ENCODE assay signal across 15 cellular contexts in genomic region chr1:177255411-177255810, GRCh38.
DNase-seq lines count a peak whose midpoint lies in the region; ATAC-seq and TF ChIP-seq lines count a peak whose summit lies in the region.
"Had no signal": no experiment of that assay in that cellular context is flagged by ENCODE, and none has a peak within 500 bp of the region (broad histone marks: within the 10 kb centered on the region; RNA-seq: fewer than 3 reads in every experiment).

No MANE protein-coding gene starts in this region.

- in situ Hi-C loops in Caki2 (cut with HindIII; ENCODE audit: low pct_unique_long_range_greater_than_20kb, low sequenced_read_pairs): no loop called here

- H3K4me1 ChIP-seq in HEK293 (ENCODE audit: control insufficient read depth, insufficient read depth, low read length): peaks cover 19% of the 10 kb centered on the region
- H3K4me1 ChIP-seq: right atrium auricular region had no signal

- H3K4me1 Mint-ChIP-seq in T-cell: no peaks in the 10 kb centered on the region
- H3K4me1 Mint-ChIP-seq: natural killer cell; stimulated activated naive CD8-positive, alpha-beta T cell treated with anti-CD3 and anti-CD28 coated beads, Interleukin-15, amount 100 ng/mL, for 72 hours had no signal

- DNase-seq in Caki2 (ENCODE audit: low read depth): peak; percentile 94
- peak; percentile 63 for DNase-seq in SW480 (ENCODE audit: low spot score)
- DNase-seq in kidney epithelial cell (ENCODE audit: low read depth): peak; percentile 90
- no peak for DNase-seq in dermis blood vessel endothelial cell
- DNase-seq in head of caudate nucleus: no peak
- DNase-seq in T-cell: no peak
- DNase-seq: GF-D8; natural killer cell; stimulated activated naive CD8-positive, alpha-beta T cell treated with anti-CD3 and anti-CD28 coated beads, Interleukin-15, amount 100 ng/mL, for 72 hours had no signal

- H3K9me3 ChIP-seq in HEK293 (ENCODE audit: control insufficient read depth, insufficient read depth, low read depth, low read length): no peaks in the 10 kb centered on the region
- H3K9me3 ChIP-seq: gastroesophageal sphincter, right atrium auricular region had no signal

- H3K36me3 ChIP-seq in HEK293 (ENCODE audit: control insufficient read depth in 2 of 2, insufficient read depth in 1 of 2, low read length in 2 of 2) (no peaks in the 10 kb centered on the region), kidney epithelial cell (ENCODE audit: control insufficient read depth, insufficient read depth, low read length) (no peaks in the 10 kb centered on the region)
- H3K36me3 ChIP-seq: gastroesophageal sphincter, right atrium auricular region had no signal

- no peak for TF ChIP-seq CTCF in HEK293 (tag by site-specific recombination; IDR thresholded peaks at IDR 0.05)
- no peak for TF ChIP-seq CTCF in kidney epithelial cell (IDR thresholded peaks at IDR 0.05; ENCODE audit: insufficient read depth, low read length, poor library complexity, severe bottlenecking)

- H3K27ac Mint-ChIP-seq in T-cell: no peak overlapping the region
- H3K27ac Mint-ChIP-seq: natural killer cell; stimulated activated naive CD8-positive, alpha-beta T cell treated with anti-CD3 and anti-CD28 coated beads, Interleukin-15, amount 100 ng/mL, for 72 hours; WTC11 had no signal

- H3K27me3 Mint-ChIP-seq in T-cell: no peaks in the 10 kb centered on the region

- no peak overlapping the region for H3K4me3 Mint-ChIP-seq in T-cell
- H3K4me3 Mint-ChIP-seq: natural killer cell; stimulated activated naive CD8-positive, alpha-beta T cell treated with anti-CD3 and anti-CD28 coated beads, Interleukin-15, amount 100 ng/mL, for 72 hours; WTC11 had no signal

- peaks cover 0 to 7% (median 0%) of the 10 kb centered on the region in 3 donors for H3K9me3 Mint-ChIP-seq in T-cell
- H3K9me3 Mint-ChIP-seq: WTC11 had no signal

- intact Hi-C loops in head of caudate nucleus (cut with DNase I): no loop called here

- CTCF ChIA-PET in HEK293 (lab: Yijun Ruan, JAX) (interaction anchor here (0.6 to 3.4 kb wide), 25 partner anchors 9 to 885 kb away, joined by 3 to 44 read pairs (median 4); partner anchors contain the start of gene ASTN1), T-cell (lab: Charles Lee) (no interaction called here)

- no peaks in the 10 kb centered on the region for H3K36me3 Mint-ChIP-seq in T-cell
- H3K36me3 Mint-ChIP-seq: natural killer cell, WTC11 had no signal

- H3K27me3 ChIP-seq in kidney epithelial cell (ENCODE audit: control insufficient read depth, insufficient read depth, low read length): no peaks in the 10 kb centered on the region
- H3K27me3 ChIP-seq: gastroesophageal sphincter, right atrium auricular region had no signal

- H3K27ac ChIP-seq in HEK293 (ENCODE audit: extremely low read depth, low read depth, low read length): peak overlapping the region; percentile 85
- H3K27ac ChIP-seq: right atrium auricular region had no signal

- H3K4me3 ChIP-seq in HEK293 (ENCODE audit: low read depth, low read length) (no peak overlapping the region), kidney epithelial cell (ENCODE audit: low read depth, low read length) (no peak overlapping the region)
- H3K4me3 ChIP-seq: gastroesophageal sphincter, right atrium auricular region had no signal

- POLR2A ChIA-PET in HEK293 (lab: Yijun Ruan, JAX) (interaction anchor here (1.5 to 2.2 kb wide), 3 partner anchors 20 to 73 kb away, joined by 3 to 14 read pairs (median 6); no protein-coding TSS in a partner anchor), T-cell (lab: Charles Lee) (no interaction called here)

- ATAC-seq in HG03196 (IDR thresholded peaks at IDR 0.05; ENCODE audit: unreplicated experiment): no peak
- ATAC-seq in T-cell (replicated peaks in 1 of 4): no peak
- ATAC-seq: natural killer cell; SK-N-SH treated with all-trans-retinoic acid at 6 μM for 48 hours; stimulated activated naive CD8-positive, alpha-beta T cell treated with anti-CD3 and anti-CD28 coated beads, Interleukin-15, amount 100 ng/mL, for 72 hours had no signal

TF ChIP-seq in HEK293, 187 proteins besides CTCF, POLR2A, EP300 and RAD21 (continues in another document):
- TF ChIP-seq ZNF350 (tag by site-specific recombination; IDR thresholded peaks at IDR 0.05): no peak
- TF ChIP-seq ZNF571 (tag by site-specific recombination; IDR thresholded peaks at IDR 0.05): no peak
- peak; percentile 51; the same call in 1 of the 2 replicates for TF ChIP-seq ZXDB (tag by site-specific recombination; IDR thresholded peaks at IDR 0.05)
- TF ChIP-seq ZNF544 (tag by site-specific recombination; IDR thresholded peaks at IDR 0.05): no peak
- peak; percentile 90 for TF ChIP-seq SP7 (tag by site-specific recombination; IDR thresholded peaks at IDR 0.05)
- TF ChIP-seq ZNF629 (tag by site-specific recombination; IDR thresholded peaks at IDR 0.05): peak; percentile 98
- TF ChIP-seq HOXD13 (CRISPR knock-in tag; IDR thresholded peaks at IDR 0.05; ENCODE audit: borderline replicate concordance): no peak
- TF ChIP-seq ZNF658 (tag by site-specific recombination; IDR thresholded peaks at IDR 0.05): no peak
- TF ChIP-seq ZNF585B (tag by site-specific recombination; IDR thresholded peaks at IDR 0.05): no peak
- peak; percentile 67; the same call in 1 of the 2 replicates for TF ChIP-seq ZNF324 (tag by site-specific recombination; IDR thresholded peaks at IDR 0.05)
- TF ChIP-seq ZNF549 (tag by site-specific recombination; IDR thresholded peaks at IDR 0.05): no peak
- no peak for TF ChIP-seq ZNF768 (tag by site-specific recombination; IDR thresholded peaks at IDR 0.05)
- peak; percentile 73; the same call in 1 of the 2 replicates for TF ChIP-seq ZNF184 (tag by site-specific recombination; IDR thresholded peaks at IDR 0.05)
- TF ChIP-seq ZNF239 (tag by site-specific recombination; IDR thresholded peaks at IDR 0.05): no peak
- TF ChIP-seq ZNF416 (tag by site-specific recombination; IDR thresholded peaks at IDR 0.05): no peak
- TF ChIP-seq FEZF1 (tag by site-specific recombination; IDR thresholded peaks at IDR 0.05): peak; percentile 86
- no peak for TF ChIP-seq ZNF26 (tag by site-specific recombination; IDR thresholded peaks at IDR 0.05)
- no peak for TF ChIP-seq BCL11B (tag by site-specific recombination; IDR thresholded peaks at IDR 0.05; ENCODE audit: low read depth)
- no peak for TF ChIP-seq SCRT2 (tag by site-specific recombination; IDR thresholded peaks at IDR 0.05)
- TF ChIP-seq KLF7 (tag by site-specific recombination; IDR thresholded peaks at IDR 0.05; ENCODE audit: borderline replicate concordance): 0 out of 2 replicates have a peak, but pooled peaks have one; percentile 21
- peak; percentile 19; the same call in 1 of the 2 replicates for TF ChIP-seq SP3 (tag by site-specific recombination; IDR thresholded peaks at IDR 0.05)
- TF ChIP-seq ZBTB48 (tag by site-specific recombination; IDR thresholded peaks at IDR 0.05): no peak; the same call in 1 of the 2 replicates
- TF ChIP-seq, protein P1, sequence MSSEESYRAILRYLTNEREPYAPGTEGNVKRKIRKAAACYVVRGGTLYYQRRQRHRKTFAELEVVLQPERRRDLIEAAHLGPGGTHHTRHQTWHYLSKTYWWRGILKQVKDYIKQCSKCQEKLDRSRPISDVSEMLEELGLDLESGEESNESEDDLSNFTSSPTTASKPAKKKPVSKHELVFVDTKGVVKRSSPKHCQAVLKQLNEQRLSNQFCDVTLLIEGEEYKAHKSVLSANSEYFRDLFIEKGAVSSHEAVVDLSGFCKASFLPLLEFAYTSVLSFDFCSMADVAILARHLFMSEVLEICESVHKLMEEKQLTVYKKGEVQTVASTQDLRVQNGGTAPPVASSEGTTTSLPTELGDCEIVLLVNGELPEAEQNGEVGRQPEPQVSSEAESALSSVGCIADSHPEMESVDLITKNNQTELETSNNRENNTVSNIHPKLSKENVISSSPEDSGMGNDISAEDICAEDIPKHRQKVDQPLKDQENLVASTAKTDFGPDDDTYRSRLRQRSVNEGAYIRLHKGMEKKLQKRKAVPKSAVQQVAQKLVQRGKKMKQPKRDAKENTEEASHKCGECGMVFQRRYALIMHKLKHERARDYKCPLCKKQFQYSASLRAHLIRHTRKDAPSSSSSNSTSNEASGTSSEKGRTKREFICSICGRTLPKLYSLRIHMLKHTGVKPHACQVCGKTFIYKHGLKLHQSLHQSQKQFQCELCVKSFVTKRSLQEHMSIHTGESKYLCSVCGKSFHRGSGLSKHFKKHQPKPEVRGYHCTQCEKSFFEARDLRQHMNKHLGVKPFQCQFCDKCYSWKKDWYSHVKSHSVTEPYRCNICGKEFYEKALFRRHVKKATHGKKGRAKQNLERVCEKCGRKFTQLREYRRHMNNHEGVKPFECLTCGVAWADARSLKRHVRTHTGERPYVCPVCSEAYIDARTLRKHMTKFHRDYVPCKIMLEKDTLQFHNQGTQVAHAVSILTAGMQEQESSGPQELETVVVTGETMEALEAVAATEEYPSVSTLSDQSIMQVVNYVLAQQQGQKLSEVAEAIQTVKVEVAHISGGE (tag by site-specific recombination; conservative IDR thresholded peaks at IDR 0.05; ENCODE audit: low read depth): no peak
- TF ChIP-seq YY1 (tag by site-specific recombination; IDR thresholded peaks at IDR 0.05): no peak
- no peak for TF ChIP-seq ZNF76 (tag by site-specific recombination; IDR thresholded peaks at IDR 0.05; ENCODE audit: borderline replicate concordance, low read depth)
- TF ChIP-seq ZNF274 (IDR thresholded peaks at IDR 0.05; ENCODE audit: low read length): no peak
- TF ChIP-seq ZNF274 (tag by site-specific recombination; IDR thresholded peaks at IDR 0.05; ENCODE audit: borderline replicate concordance): no peak
- TF ChIP-seq ZNF335 (tag by site-specific recombination; conservative IDR thresholded peaks at IDR 0.05): no peak; the same call in 1 of the 2 replicates
- no peak for TF ChIP-seq ZNF596 (tag by site-specific recombination; IDR thresholded peaks at IDR 0.05)
- no peak for TF ChIP-seq ZNF530 (tag by site-specific recombination; IDR thresholded peaks at IDR 0.05; ENCODE audit: low read depth)
- TF ChIP-seq ZNF175 (tag by site-specific recombination; IDR thresholded peaks at IDR 0.05): no peak

Comparison
In these comparisons a context has a peak if more than half of its experiments do, and no peak if none do; other contexts are left out.
1. DNase-seq: peak in Caki2 (single experiment), SW480 (single experiment) and kidney epithelial cell (single experiment); none in dermis blood vessel endothelial cell (single experiment), head of caudate nucleus (0 of 42) and T-cell (0 of 34).